Comparison of ENCODE assay signal across 16 cellular contexts in the genomic region with DNA sequence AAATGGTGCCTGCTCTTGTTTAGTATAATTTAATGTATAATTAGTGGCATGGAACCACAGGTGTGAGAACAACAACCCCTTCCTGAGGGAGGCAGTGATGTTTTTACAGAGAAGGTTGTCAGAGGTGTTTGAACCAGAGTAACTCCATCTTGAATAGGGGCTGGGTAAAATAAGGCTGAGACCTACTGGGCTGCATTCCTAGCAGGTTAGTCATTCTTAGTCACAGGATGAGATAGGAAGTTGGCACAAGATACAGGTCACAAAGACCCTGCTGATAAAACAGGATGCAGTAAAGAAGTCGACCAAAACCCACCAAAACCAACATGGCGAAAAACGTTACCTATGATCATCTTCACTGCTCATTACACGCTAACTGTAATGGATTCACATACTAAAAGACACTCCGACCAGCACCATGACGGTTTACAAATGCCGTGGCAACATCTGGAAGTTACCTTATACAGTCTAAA.
"Had no signal": no experiment of that assay in that cellular context is flagged by ENCODE, and none has a peak within 500 bp of the region (broad histone marks: within the 10 kb centered on the region; RNA-seq: fewer than 3 reads in every experiment).

No MANE protein-coding gene starts in this region.

- H3K27me3 ChIP-seq: brain microvascular endothelial cell, colonic mucosa, gastrocnemius medialis, heart left ventricle, left lung, thyroid gland had no signal

- DNase-seq: activated CD4-positive, alpha-beta T cell treated with anti-CD3 and anti-CD28 coated beads, Interleukin-2, amount 10 ng/mL, durations not matched to agents 7 days and 5 days; activated CD8-positive, alpha-beta T cell treated with anti-CD3 and anti-CD28 coated beads, Interleukin-2, amount 10 ng/mL, durations not matched to agents 7 days and 5 days; activated naive CD4-positive, alpha-beta T cell treated with anti-CD3 and anti-CD28 coated beads for 36 hours; activated T-cell treated with anti-CD3 and anti-CD28 coated beads, Interleukin-2, amount 50 U/mL, for 24 hours; brain microvascular endothelial cell; colonic mucosa; gastrocnemius medialis; heart left ventricle; kidney; left lung; midbrain; nephron progenitor cell; nucleus accumbens; stimulated activated naive B cell treated with anti-CD40 and anti-IgM and Interleukin-4, amounts not matched to agents 10 μg/mL and 1 μg/mL and 100 μg/mL, for 72 hours; T-helper 9 cell; thyroid gland had no signal

- ATAC-seq: activated CD8-positive, alpha-beta T cell treated with anti-CD3 and anti-CD28 coated beads, Interleukin-2, amount 10 ng/mL, durations not matched to agents 7 days and 5 days; gastrocnemius medialis; heart left ventricle; left lung; stimulated activated naive B cell treated with anti-CD40 and anti-IgM and Interleukin-4, amounts not matched to agents 10 μg/mL and 1 μg/mL and 100 μg/mL, for 72 hours had no signal

- H3K9me3 ChIP-seq: colonic mucosa, gastrocnemius medialis, left lung, thyroid gland had no signal

- H3K4me1 ChIP-seq: colonic mucosa, thyroid gland had no signal

- H3K27ac ChIP-seq: brain microvascular endothelial cell, colonic mucosa, gastrocnemius medialis, heart left ventricle, left lung, thyroid gland had no signal

- H3K4me3 ChIP-seq: colonic mucosa, gastrocnemius medialis, heart left ventricle, left lung, thyroid gland had no signal

- H3K36me3 ChIP-seq: brain microvascular endothelial cell, colonic mucosa, gastrocnemius medialis, heart left ventricle, left lung, thyroid gland had no signal

- FAIRE-seq: kidney had no signal
